8 cellular contexts compared by ENCODE assay signal in genomic region chr12:120086801-120087621, GRCh38. TPM values are rescaled to one million over a fixed set of nuclear protein-coding genes. Genes with fewer than 3 reads are reported as not detected.
DNase-seq lines count a peak whose midpoint lies in the region; ATAC-seq and TF ChIP-seq lines count a peak whose summit lies in the region.

No MANE protein-coding gene starts in this region.

- H4K20me1 ChIP-seq in osteoblast (ENCODE audit: insufficient read depth, low read length), result peaks cover 4% of the 10 kb centered on the region

- no peaks in the 10 kb centered on the region for H3K79me2 ChIP-seq in osteoblast (ENCODE audit: insufficient read depth, low read length)

- H3K27ac Mint-ChIP-seq in activated naive CD4-positive, alpha-beta T cell treated with anti-CD3 and anti-CD28 coated beads, Interleukin-2, amount 50 U/mL, for 72 hours, result peak overlapping the region; percentile 71 to 87
- H3K27ac Mint-ChIP-seq in glutamatergic neuron (ENCODE audit: unreplicated experiment), result peak overlapping the region; percentile 83

- peak overlapping the region; percentile 93 for H3K4me2 ChIP-seq in osteoblast (ENCODE audit: insufficient read depth, low read length)

- H3K36me3 Mint-ChIP-seq in activated naive CD4-positive, alpha-beta T cell treated with anti-CD3 and anti-CD28 coated beads, Interleukin-2, amount 50 U/mL, for 72 hours, result peaks cover 14 to 21% of the 10 kb centered on the region in 2 donors
- H3K36me3 Mint-ChIP-seq in glutamatergic neuron (ENCODE audit: unreplicated experiment), result peaks cover 7% of the 10 kb centered on the region

- ATAC-seq in HG02571 (IDR thresholded peaks at IDR 0.05; ENCODE audit: unreplicated experiment), result peak; percentile 98
- peak; percentile 95 to 96 for ATAC-seq in activated naive CD4-positive, alpha-beta T cell treated with anti-CD3 and anti-CD28 coated beads, Interleukin-2, amount 50 U/mL, for 72 hours

- POLR2A ChIA-PET in GM10248 (lab: Yijun Ruan, JAX), result interaction anchor here (0.8 to 1.4 kb wide), 5 partner anchors 14 to 204 kb away, joined by 3 to 12 read pairs (median 3); partner anchors contain the start of gene RPLP0

- no peaks in the 10 kb centered on the region for H3K9me3 Mint-ChIP-seq in activated naive CD4-positive, alpha-beta T cell treated with anti-CD3 and anti-CD28 coated beads, Interleukin-2, amount 50 U/mL, for 72 hours
- peaks cover 18% of the 10 kb centered on the region for H3K9me3 Mint-ChIP-seq in glutamatergic neuron (ENCODE audit: unreplicated experiment)

- peaks cover 15% of the 10 kb centered on the region for H3K4me1 Mint-ChIP-seq in glutamatergic neuron (ENCODE audit: low read depth, unreplicated experiment)

- WGBS in thymus, result 1% methylated on average over 55 of the region's 55 CpGs

- H3K4me1 ChIP-seq in osteoblast (ENCODE audit: insufficient read depth, low read length), result peaks cover 10% of the 10 kb centered on the region
- H3K4me1 ChIP-seq in thymus (ENCODE audit: control insufficient read depth, insufficient read depth, low read length), result peaks cover 4% of the 10 kb centered on the region

- TF ChIP-seq POLR2A in NB4 (IDR thresholded peaks at IDR 0.05; ENCODE audit: extremely low read depth, insufficient read length), result peak; percentile 28

- H3K9me3 ChIP-seq in SK-N-MC (ENCODE audit: low read depth, low read length) (no peaks in the 10 kb centered on the region), osteoblast (ENCODE audit: low read depth, low read length) (no peaks in the 10 kb centered on the region), thymus (ENCODE audit: control insufficient read depth) (no peaks in the 10 kb centered on the region)

- peak overlapping the region; percentile 91 for H2AFZ ChIP-seq in osteoblast (ENCODE audit: low read length)

- peak overlapping the region; percentile 83 for H3K9ac ChIP-seq in SK-N-MC (ENCODE audit: insufficient read length)

- peak; percentile 99 for DNase-seq in GM10248 (ENCODE audit: extremely low spot score)
- DNase-seq in NB4 (ENCODE audit: low read depth), result peak; percentile 100
- peak; percentile 98 for DNase-seq in SK-N-MC (ENCODE audit: low read depth, low spot score)
- peak; percentile 100 for DNase-seq in activated naive CD4-positive, alpha-beta T cell treated with anti-CD3 and anti-CD28 coated beads, Interleukin-2, amount 50 U/mL, for 72 hours (ENCODE audit: low spot score in 2 of 2)
- DNase-seq in glutamatergic neuron, result peak; percentile 99
- DNase-seq in osteoblast (ENCODE audit: insufficient read length, low spot score, missing footprints), result peak; percentile 100

- peaks cover 15% of the 10 kb centered on the region for H3K27me3 Mint-ChIP-seq in glutamatergic neuron (ENCODE audit: unreplicated experiment)

- H3K27me3 ChIP-seq in osteoblast (ENCODE audit: insufficient read depth, low read length) (no peaks in the 10 kb centered on the region), thymus (ENCODE audit: control insufficient read depth, insufficient read depth) (no peaks in the 10 kb centered on the region)

- no peaks in the 10 kb centered on the region for H3K36me3 ChIP-seq in SK-N-MC (ENCODE audit: insufficient read depth, low read length)
- no peaks in the 10 kb centered on the region for H3K36me3 ChIP-seq in osteoblast (ENCODE audit: insufficient read depth, low read length)
- peaks cover 19% of the 10 kb centered on the region for H3K36me3 ChIP-seq in thymus (ENCODE audit: control insufficient read depth, insufficient read depth)

- CTCF ChIA-PET in GM10248 (lab: Yijun Ruan, JAX), result interaction anchor here (0.6 to 1.6 kb wide), 31 partner anchors 10 to 196 kb away, joined by 3 to 19 read pairs (median 4); partner anchors contain the start of genes BICDL1, RAB35 and RPLP0

- TF ChIP-seq CTCF in GM10248 (IDR thresholded peaks at IDR 0.05; ENCODE audit: control extremely low read depth, extremely low read depth, low read depth, missing control alignments) (peak; percentile 98), NB4 (IDR thresholded peaks at IDR 0.05; ENCODE audit: low read depth, low read length) (peak; percentile 98), glutamatergic neuron (IDR thresholded peaks at IDR 0.05; ENCODE audit: partially characterized antibody, unreplicated experiment) (peak; percentile 96), osteoblast (IDR thresholded peaks at IDR 0.05; ENCODE audit: extremely low read depth, low read depth, low read length) (peak; percentile 97)

- H3K27ac ChIP-seq in SK-N-MC, result peak overlapping the region; percentile 96
- peak overlapping the region; percentile 82 for H3K27ac ChIP-seq in osteoblast (ENCODE audit: low read depth, low read length)
- peak overlapping the region; percentile 62 for H3K27ac ChIP-seq in thymus (ENCODE audit: low read depth)

- peak overlapping the region; percentile 47 for H3K4me3 ChIP-seq in NB4 (ENCODE audit: low read depth, low read length)
- H3K4me3 ChIP-seq in SK-N-MC, result peak overlapping the region; percentile 80
- H3K4me3 ChIP-seq in osteoblast (ENCODE audit: insufficient read depth, low read length), result peak overlapping the region; percentile 74
- H3K4me3 ChIP-seq in thymus (ENCODE audit: low read length), result peak overlapping the region; percentile 42

- peak overlapping the region; percentile 80 for H3K4me3 Mint-ChIP-seq in glutamatergic neuron (ENCODE audit: unreplicated experiment)

RNA-seq across cellular contexts. Expression of gene RAB35, which starts 29.5 kb away (rescaled TPM):
- total RNA-seq in activated naive CD4-positive, alpha-beta T cell treated with anti-CD3 and anti-CD28 coated beads, Interleukin-2, amount 50 U/mL, for 72 hours, result 10 to 100 TPM; 38.7 to 59.6 TPM
- total RNA-seq in glutamatergic neuron (ENCODE audit: unreplicated experiment) (57.2 TPM), osteoblast (25.0 and 27.4 TPM in 2 replicates)
- 37.5 TPM for polyA plus RNA-seq in thymus

Comparison
In these comparisons a context has a peak if more than half of its experiments do, and no peak if none do; other contexts are left out.
1. Peak in every context shown above with its lines: DNase-seq, ATAC-seq, H3K4me3 ChIP-seq and H3K27ac ChIP-seq.